23 cellular contexts compared by ENCODE assay signal in the genomic region with DNA sequence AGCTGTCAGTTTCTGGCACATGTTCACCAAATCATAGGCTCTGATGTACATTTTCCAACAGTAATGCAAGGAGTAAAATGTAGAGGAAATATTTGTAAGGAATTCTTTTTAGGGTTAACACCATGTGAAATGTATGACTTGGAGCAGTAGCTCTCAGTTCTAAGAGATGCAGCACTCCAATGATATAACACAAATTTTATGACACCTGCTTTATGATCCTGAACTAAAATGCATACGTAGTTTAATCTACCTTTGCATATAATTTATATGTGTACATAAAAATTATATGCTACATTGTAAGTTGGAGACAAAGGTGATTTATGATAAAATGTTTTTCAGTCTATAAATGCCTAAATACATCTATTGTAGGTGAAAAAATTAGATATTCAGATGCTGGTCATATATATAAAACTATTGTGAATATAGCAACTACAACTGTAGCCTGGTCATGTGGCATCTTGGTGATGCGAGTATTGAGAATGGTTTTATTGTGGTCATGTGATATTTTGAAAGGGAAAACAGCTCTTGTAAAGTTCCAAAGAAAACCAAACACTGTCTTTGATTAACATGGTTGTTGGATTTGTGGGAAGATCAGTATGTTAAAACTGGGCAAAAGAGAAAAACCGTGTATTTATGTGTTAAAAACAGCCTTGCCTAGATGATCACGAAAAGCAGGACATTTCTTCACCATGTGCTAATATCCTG.
"Had no signal": no experiment of that assay in that cellular context is flagged by ENCODE, and none has a peak within 500 bp of the region (broad histone marks: within the 10 kb centered on the region; RNA-seq: fewer than 3 reads in every experiment).

No MANE protein-coding gene starts in this region.

- H3K4me1 ChIP-seq: colonic mucosa had no signal

- H3K36me3 ChIP-seq: neutrophil had no signal

- H3K9me3 ChIP-seq: body of pancreas, colonic mucosa, gastroesophageal sphincter, heart right ventricle, neutrophil, sigmoid colon, stomach, vagina had no signal

- H3K27ac Mint-ChIP-seq: activated CD4-positive, alpha-beta memory T cell treated with anti-CD3 and anti-CD28 coated beads for 36 hours; activated naive CD8-positive, alpha-beta T cell treated with anti-CD3 and anti-CD28 coated beads for 36 hours; activated T-helper 1 cell treated with anti-CD3 and anti-CD28 coated beads, Interleukin-12 subunit alpha, Interleukin-12 subunit beta, Interleukin-2, Interleukin-4 antibody, amounts not matched to agents 30 ng/mL and 10 ng/mL and 1 ng/mL, durations not matched to agents 14 hours and 24 hours and 36 hours; naive thymus-derived CD8-positive, alpha-beta T cell; stimulated activated effector memory CD8-positive, alpha-beta T cell treated with anti-CD3 and anti-CD28 coated beads, Interleukin-12 subunit alpha, Interleukin-12 subunit beta, amount 100 ng/mL, for 72 hours had no signal

- H3K27me3 ChIP-seq: body of pancreas, colonic mucosa, gastroesophageal sphincter, heart right ventricle, neutrophil, sigmoid colon, stomach, vagina had no signal

- DNase-seq: activated CD4-positive, alpha-beta memory T cell treated with anti-CD3 and anti-CD28 coated beads for 36 hours; activated CD4-positive, alpha-beta T cell treated with anti-CD3 and anti-CD28 coated beads for 4 hours; activated naive CD8-positive, alpha-beta T cell treated with anti-CD3 and anti-CD28 coated beads for 36 hours; activated T-cell treated with anti-CD3 and anti-CD28 coated beads for 4 hours; amygdala; body of pancreas; colonic mucosa; erythroblast; heart right ventricle; mesenchymal stem cell; naive thymus-derived CD8-positive, alpha-beta T cell; posterior cingulate gyrus; sigmoid colon; stimulated activated CD4-positive, alpha-beta T cell treated with anti-CD3 and anti-CD28 coated beads, Interleukin-4, amount 100 ng/mL, for 24 hours; stomach; T-helper 2 cell; trophoblast cell; WERI-Rb-1 had no signal

- H3K27me3 Mint-ChIP-seq: activated naive CD8-positive, alpha-beta T cell treated with anti-CD3 and anti-CD28 coated beads for 36 hours had no signal

- H3K27ac ChIP-seq: body of pancreas, colonic mucosa, heart right ventricle, neutrophil, stomach, vagina, WERI-Rb-1 had no signal

- ATAC-seq: body of pancreas; gastroesophageal sphincter; heart right ventricle; naive thymus-derived CD8-positive, alpha-beta T cell; stimulated activated effector memory CD8-positive, alpha-beta T cell treated with anti-CD3 and anti-CD28 coated beads, Interleukin-12 subunit alpha, Interleukin-12 subunit beta, amount 100 ng/mL, for 72 hours had no signal

- H3K4me3 Mint-ChIP-seq: activated CD4-positive, alpha-beta memory T cell treated with anti-CD3 and anti-CD28 coated beads for 36 hours; activated naive CD8-positive, alpha-beta T cell treated with anti-CD3 and anti-CD28 coated beads for 36 hours; activated T-helper 1 cell treated with anti-CD3 and anti-CD28 coated beads, Interleukin-12 subunit alpha, Interleukin-12 subunit beta, Interleukin-2, Interleukin-4 antibody, amounts not matched to agents 30 ng/mL and 10 ng/mL and 1 ng/mL, durations not matched to agents 14 hours and 24 hours and 36 hours; naive thymus-derived CD8-positive, alpha-beta T cell; stimulated activated effector memory CD8-positive, alpha-beta T cell treated with anti-CD3 and anti-CD28 coated beads, Interleukin-12 subunit alpha, Interleukin-12 subunit beta, amount 100 ng/mL, for 72 hours had no signal

- H3K9me3 Mint-ChIP-seq: activated CD4-positive, alpha-beta memory T cell treated with anti-CD3 and anti-CD28 coated beads for 36 hours; activated naive CD8-positive, alpha-beta T cell treated with anti-CD3 and anti-CD28 coated beads for 36 hours; activated T-helper 1 cell treated with anti-CD3 and anti-CD28 coated beads, Interleukin-12 subunit alpha, Interleukin-12 subunit beta, Interleukin-2, Interleukin-4 antibody, amounts not matched to agents 30 ng/mL and 10 ng/mL and 1 ng/mL, durations not matched to agents 14 hours and 24 hours and 36 hours; stimulated activated effector memory CD8-positive, alpha-beta T cell treated with anti-CD3 and anti-CD28 coated beads, Interleukin-12 subunit alpha, Interleukin-12 subunit beta, amount 100 ng/mL, for 72 hours had no signal

- H3K4me1 Mint-ChIP-seq: activated naive CD8-positive, alpha-beta T cell treated with anti-CD3 and anti-CD28 coated beads for 36 hours; naive thymus-derived CD8-positive, alpha-beta T cell; stimulated activated effector memory CD8-positive, alpha-beta T cell treated with anti-CD3 and anti-CD28 coated beads, Interleukin-12 subunit alpha, Interleukin-12 subunit beta, amount 100 ng/mL, for 72 hours had no signal

- H3K4me3 ChIP-seq: body of pancreas, colonic mucosa, gastroesophageal sphincter, heart right ventricle, sigmoid colon, stomach, vagina had no signal

- H3K36me3 Mint-ChIP-seq: activated naive CD8-positive, alpha-beta T cell treated with anti-CD3 and anti-CD28 coated beads for 36 hours; naive thymus-derived CD8-positive, alpha-beta T cell; stimulated activated effector memory CD8-positive, alpha-beta T cell treated with anti-CD3 and anti-CD28 coated beads, Interleukin-12 subunit alpha, Interleukin-12 subunit beta, amount 100 ng/mL, for 72 hours had no signal
